Comparison of ENCODE assay signal across 11 cellular contexts in the genomic region with DNA sequence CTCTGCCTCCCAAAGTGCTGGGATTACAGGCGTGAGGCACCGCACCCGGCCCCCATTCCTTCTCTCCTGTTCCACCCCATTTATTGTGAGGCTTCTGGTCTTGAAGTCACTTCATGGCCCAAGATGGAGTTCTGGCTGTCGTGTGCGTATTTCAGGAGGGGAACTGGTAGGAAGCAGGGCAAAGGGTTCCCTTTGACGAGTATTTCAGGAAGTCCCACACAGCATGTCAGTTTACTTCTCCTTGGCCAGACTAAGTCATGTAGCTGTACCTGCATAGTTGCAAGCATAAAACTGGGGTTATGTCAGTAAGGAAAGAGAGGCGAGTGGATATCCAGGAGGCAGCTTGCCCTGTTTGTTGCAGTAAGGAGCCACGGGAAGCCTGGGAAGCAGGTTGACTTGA. TPM values are rescaled to one million over a fixed set of nuclear protein-coding genes. Genes with fewer than 3 reads are reported as not detected.
"Had no signal": no experiment of that assay in that cellular context is flagged by ENCODE, and none has a peak within 500 bp of the region (broad histone marks: within the 10 kb centered on the region; RNA-seq: fewer than 3 reads in every experiment).

No MANE protein-coding gene starts in this region.

- H3K9ac ChIP-seq: GM23248 had no signal

- H3K9me3 ChIP-seq: HAP-1 had no signal

- ATAC-seq: HCT116, K562 had no signal

- FAIRE-seq: HTR-8/SVneo, K562 had no signal

- H3K27ac Mint-ChIP-seq: HFFc6 had no signal

- H2AFZ ChIP-seq: GM23248 had no signal

- H3K4me3 ChIP-seq: GM23248, HAP-1, K562 had no signal

- H3K4me3 Mint-ChIP-seq: HFFc6 had no signal

- H3K27ac ChIP-seq: GM23248 had no signal

- H3K9me3 Mint-ChIP-seq: HFFc6 had no signal

- DNase-seq: GM23248, GOT3, H7, HFFc6, IMR-90 had no signal

- H3K4me1 ChIP-seq: HAP-1 had no signal

RNA-seq across cellular contexts. Expression of a gene that starts 46.1 kb away (rescaled TPM):
- total RNA-seq: GM23248, H4, H7, HFFc6, HT-29, IMR-90, K562 had no signal
- polyA plus RNA-seq: GM23248, IMR-90, K562 had no signal
